ENCODE assay signal across 8 cellular contexts in genomic region chr14:30621954-30622830, GRCh38. TPM values are rescaled to one million over a fixed set of nuclear protein-coding genes. Genes with fewer than 3 reads are reported as not detected.
DNase-seq lines count a peak whose midpoint lies in the region; TF ChIP-seq lines count a peak whose summit lies in the region.

Gene SCFD1 (plus strand): TSS chr14:30622319. CDS start chr14:30622339, 20 bp downstream.

- TF ChIP-seq EP300 in suprapubic skin (IDR thresholded peaks at IDR 0.05) = no peak

- H3K4me1 ChIP-seq in suprapubic skin = peaks cover 32% of the 10 kb centered on the region

- no peaks in the 10 kb centered on the region for H3K27me3 ChIP-seq in suprapubic skin

- H3K27ac ChIP-seq in SK-N-MC (peak within 1 kb of the TSS; percentile 85), suprapubic skin (peak within 1 kb of the TSS; percentile 92)

- TF ChIP-seq CTCF in HFF-Myc (IDR thresholded peaks at IDR 0.05; ENCODE audit: low read depth, low read length, missing control alignments) (no peak), NB4 (IDR thresholded peaks at IDR 0.05; ENCODE audit: low read depth, low read length) (no peak), suprapubic skin (IDR thresholded peaks at IDR 0.05) (no peak)

- H3K36me3 ChIP-seq in SK-N-MC (ENCODE audit: insufficient read depth, low read length) (peaks cover 8% of the 10 kb centered on the region), suprapubic skin (no peaks in the 10 kb centered on the region)

- TF ChIP-seq POLR2A in NB4 (IDR thresholded peaks at IDR 0.05; ENCODE audit: extremely low read depth, insufficient read length) (peak; percentile 92), suprapubic skin (IDR thresholded peaks at IDR 0.05) (peak; percentile 72 to 95)

- H3K4me3 ChIP-seq in HFF-Myc (replicated peaks; ENCODE audit: low read depth, low read length) (peak within 1 kb of the TSS; percentile 94), NB4 (ENCODE audit: low read depth, low read length) (peak within 1 kb of the TSS; percentile 94), SK-N-MC (peak within 1 kb of the TSS; percentile 87), suprapubic skin (peak within 1 kb of the TSS; percentile 90)

- no peaks in the 10 kb centered on the region for H3K9me3 ChIP-seq in SK-N-MC (ENCODE audit: low read depth, low read length)
- no peaks in the 10 kb centered on the region for H3K9me3 ChIP-seq in suprapubic skin

- peak within 1 kb of the TSS; percentile 93 for H3K9ac ChIP-seq in SK-N-MC (ENCODE audit: insufficient read length)

- DNase-seq in GM03348 (ENCODE audit: low spot score) (peak; percentile 96), HFF-Myc (ENCODE audit: extremely low read depth, low read depth) (peak; percentile 69), NB4 (ENCODE audit: low read depth) (peak; percentile 94), SK-N-MC (ENCODE audit: low read depth, low spot score) (peak; percentile 32), germinal center (ENCODE audit: low spot score) (peak; percentile 90), nucleus accumbens (lab: John Stamatoyannopoulos, UW) (peak in 55 of 56 donors; percentile 52 to 96 (median 89)), suprapubic skin (ENCODE audit: low spot score in 2 of 2) (peak; percentile 94 to 95)
- DNase-seq in activated naive CD4-positive, alpha-beta T cell treated with anti-CD3 and anti-CD28 coated beads, Interleukin-2, amount 50 U/mL, for 16 hours = peak; percentile 94

- WGBS in suprapubic skin = 2% methylated on average over 23 of the region's 35 CpGs

RNA-seq across cellular contexts. Expression of gene SCFD1, which starts in this region (rescaled TPM):
- total RNA-seq in suprapubic skin = 10 to 100 TPM; 26.4 to 84.2 (median 49.9) TPM

Comparison
In these comparisons a context has a peak if more than half of its experiments do, and no peak if none do; other contexts are left out.
1. Peak in every context shown above with its lines: DNase-seq, H3K4me3 ChIP-seq and H3K27ac ChIP-seq.
2. DNase-seq: peak in every context shown above with its lines; median percentile 96 in GM03348; 94 in suprapubic skin; 94 in NB4; 94 in activated naive CD4-positive, alpha-beta T cell treated with anti-CD3 and anti-CD28 coated beads, Interleukin-2, amount 50 U/mL, for 16 hours; 90 in germinal center; 89 in nucleus accumbens; 69 in HFF-Myc; 32 in SK-N-MC.